Comparison of ENCODE assay signal across 8 cellular contexts in the genomic region with DNA sequence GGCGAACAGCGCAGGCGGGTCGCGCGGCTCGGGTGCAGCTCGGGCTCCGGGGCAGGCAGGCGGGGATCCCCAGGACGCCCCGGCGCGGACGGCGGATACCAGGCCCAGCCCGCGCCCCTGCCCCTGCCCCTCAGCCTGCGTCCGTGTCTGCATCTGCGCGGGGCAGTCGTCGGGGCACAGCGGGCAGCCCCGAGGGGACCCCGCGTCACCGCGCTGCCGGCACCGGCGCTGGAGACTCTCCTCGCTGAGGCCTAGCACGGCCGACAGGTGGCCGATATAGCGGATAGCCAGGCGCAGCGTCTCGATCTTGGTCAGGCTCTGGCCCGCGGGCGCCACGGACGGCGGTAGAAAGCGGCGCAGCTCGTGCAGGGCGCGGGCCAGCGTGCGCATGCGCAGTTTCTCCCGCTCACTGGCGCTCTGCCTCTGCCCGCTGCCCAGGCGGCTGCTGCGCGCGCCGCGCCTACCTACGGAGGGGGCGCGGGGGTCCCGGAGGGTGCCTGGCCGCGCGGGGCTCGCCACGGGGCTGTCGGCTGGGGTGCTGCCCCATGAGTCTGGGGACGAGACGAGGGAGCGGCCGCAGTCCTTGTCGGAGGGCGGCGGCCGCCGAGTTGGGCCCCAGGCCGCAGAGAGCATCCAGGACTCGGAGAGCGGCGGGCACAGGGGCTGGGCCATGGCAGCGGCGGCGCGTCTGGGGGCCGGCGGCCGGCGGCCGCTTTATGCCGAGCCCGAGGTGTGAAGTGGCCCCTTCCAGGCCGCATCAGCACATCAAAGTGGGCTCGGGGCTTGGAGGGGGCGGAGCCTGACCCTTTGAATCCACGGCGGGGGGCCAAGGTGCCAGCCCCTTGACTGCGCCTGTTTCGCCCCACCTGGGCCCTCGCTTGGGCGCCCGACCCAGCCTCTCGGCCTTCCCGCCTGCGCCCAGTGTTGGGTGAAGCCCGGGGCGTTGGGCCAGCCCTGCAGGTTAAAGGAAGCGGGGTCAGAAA. TPM values are rescaled to one million over a fixed set of nuclear protein-coding genes. Genes with fewer than 3 reads are reported as not detected.
A peak's percentile ranks its signal among the peaks of the same experiment; 100 is the strongest.
DNase-seq lines count a peak whose midpoint lies in the region; ATAC-seq and TF ChIP-seq lines count a peak whose summit lies in the region.

A gene with protein sequence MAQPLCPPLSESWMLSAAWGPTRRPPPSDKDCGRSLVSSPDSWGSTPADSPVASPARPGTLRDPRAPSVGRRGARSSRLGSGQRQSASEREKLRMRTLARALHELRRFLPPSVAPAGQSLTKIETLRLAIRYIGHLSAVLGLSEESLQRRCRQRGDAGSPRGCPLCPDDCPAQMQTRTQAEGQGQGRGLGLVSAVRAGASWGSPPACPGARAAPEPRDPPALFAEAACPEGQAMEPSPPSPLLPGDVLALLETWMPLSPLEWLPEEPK (minus strand): TSS at position 690 of the 983 bp plus-strand sequence. CDS start 18 bp downstream, at position 672.

- ATAC-seq in GM19395 (IDR thresholded peaks at IDR 0.05; ENCODE audit: unreplicated experiment) (peak; percentile 93), HG03558 (IDR thresholded peaks at IDR 0.05; ENCODE audit: extremely low read depth, unreplicated experiment) (peak; percentile 73)

- TF ChIP-seq CTCF in lower leg skin (IDR thresholded peaks at IDR 0.05) = peak in 1 of 3 donors; percentile 28

- intact Hi-C loops in lower leg skin (cut with DNase I; ENCODE audit: low total_unique reads) = no loop called here

- peak within 1 kb of the TSS; percentile 52 for H3K4me3 ChIP-seq in lower leg skin (ENCODE audit: low read depth, poor library complexity, severe bottlenecking)

- TF ChIP-seq POLR2A in lower leg skin (IDR thresholded peaks at IDR 0.05) = no peak

- 4 to 6% methylated on average over 50 to 62 of the region's 114 CpGs for WGBS in lower leg skin, 2 donors

- DNase-seq in CD1c-positive myeloid dendritic cell (ENCODE audit: extremely low spot score) (peak; percentile 96), NCI-H69 (lab: John Stamatoyannopoulos, UW) (peak; percentile 89), dermis microvascular lymphatic vessel endothelial cell (ENCODE audit: low read depth in 2 of 2) (peak; percentile 78 to 94), lower leg skin (ENCODE audit: low spot score in 2 of 2) (peak; percentile 77 to 97)
- peak; percentile 76 to 78 for DNase-seq in activated CD4-positive, alpha-beta T cell treated with anti-CD3 and anti-CD28 coated beads, Interleukin-2, amount 50 U/mL, for 24 hours (ENCODE audit: low read depth in 1 of 2, low spot score in 1 of 2)
- peak; percentile 79 to 87 for DNase-seq in stimulated activated CD4-positive, alpha-beta T cell treated with anti-CD3 and anti-CD28 coated beads, Interleukin-4, amount 100 ng/mL, for 4 hours

RNA-seq across cellular contexts. Expression of the gene that starts here (rescaled TPM):
- total RNA-seq in dermis microvascular lymphatic vessel endothelial cell = under 0.01 and 0.13 TPM in 2 replicates
- total RNA-seq in lower leg skin = 1 to 10 TPM in 3 of 4 donors, under 1 TPM in 1; 0.61 to 1.7 (median 1.3) TPM

Comparison
In these comparisons a context has a peak if more than half of its experiments do, and no peak if none do; other contexts are left out.
1. Peak in every context shown above with its lines: DNase-seq, ATAC-seq and H3K4me3 ChIP-seq.
2. Peak in DNase-seq in dermis microvascular lymphatic vessel endothelial cell; RNA of the gene not detected or under 1 TPM.